In genomic region chr5:115243412-115243811, GRCh38 we compare ENCODE assay signal across 11 cellular contexts. TPM values are rescaled to one million over a fixed set of nuclear protein-coding genes. Genes with fewer than 3 reads are reported as not detected.
DNase-seq lines count a peak whose midpoint lies in the region; ATAC-seq and TF ChIP-seq lines count a peak whose summit lies in the region.
"Had no signal": no experiment of that assay in that cellular context is flagged by ENCODE, and none has a peak within 500 bp of the region (broad histone marks: within the 10 kb centered on the region; RNA-seq: fewer than 3 reads in every experiment).

No MANE protein-coding gene starts in this region.

- H3K4me3 ChIP-seq in astrocyte of the spinal cord (ENCODE audit: low read depth, low read length): no peak overlapping the region

- peak; percentile 71 to 93 for ATAC-seq in activated naive CD4-positive, alpha-beta T cell treated with anti-CD3 and anti-CD28 coated beads, Interleukin-2, amount 50 U/mL, for 72 hours
- peak; percentile 80 for ATAC-seq in HG03060 (IDR thresholded peaks at IDR 0.05; ENCODE audit: low read depth, unreplicated experiment)
- peak; percentile 88 for ATAC-seq in stimulated activated naive CD8-positive, alpha-beta T cell treated with anti-CD3 and anti-CD28 coated beads, Interleukin-15, amount 100 ng/mL, for 72 hours

- no peak for DNase-seq in activated naive CD4-positive, alpha-beta T cell treated with anti-CD3 and anti-CD28 coated beads, Interleukin-2, amount 50 U/mL, for 72 hours (ENCODE audit: low spot score in 2 of 2)
- DNase-seq in activated naive CD4-positive, alpha-beta T cell treated with Interleukin-2 at 50 U/mL for 16 hours: no peak
- peak; percentile 45 for DNase-seq in astrocyte of the spinal cord (ENCODE audit: low read depth, low spot score)
- DNase-seq in stimulated activated naive CD8-positive, alpha-beta T cell treated with anti-CD3 and anti-CD28 coated beads, Interleukin-15, amount 100 ng/mL, for 72 hours: no peak
- no peak for DNase-seq in NCI-H2107 treated with DMSO at 0.1 percent for 48 hours (lab: John Stamatoyannopoulos, UW; ENCODE audit: unreplicated experiment)
- no peak for DNase-seq in activated CD4-positive, alpha-beta T cell treated with anti-CD3 and anti-CD28 coated beads, Interleukin-2, amount 10 ng/mL, durations not matched to agents 7 days and 5 days
- no peak for DNase-seq in NCI-H2227 treated with DMSO at 0.1 percent for 48 hours (lab: John Stamatoyannopoulos, UW)
- DNase-seq: KBM-7 had no signal

- peaks cover 5 to 8% of the 10 kb centered on the region in 2 donors for H3K36me3 Mint-ChIP-seq in activated naive CD4-positive, alpha-beta T cell treated with anti-CD3 and anti-CD28 coated beads, Interleukin-2, amount 50 U/mL, for 72 hours
- H3K36me3 Mint-ChIP-seq in activated CD4-positive, alpha-beta T cell treated with anti-CD3 and anti-CD28 coated beads, Interleukin-2, amount 10 ng/mL, durations not matched to agents 7 days and 5 days (ENCODE audit: low read depth): peaks cover 7% of the 10 kb centered on the region

- CTCF ChIA-PET in activated CD4-positive, alpha-beta T cell treated with anti-CD3 and anti-CD28 coated beads, Interleukin-2, amount 10 ng/mL, durations not matched to agents 7 days and 5 days (lab: Charles Lee): no interaction called here

- in situ Hi-C loops in astrocyte of the spinal cord (cut with HindIII; ENCODE audit: low sequenced_read_pairs): no loop called here

- no peaks in the 10 kb centered on the region for H3K9me3 Mint-ChIP-seq in activated naive CD4-positive, alpha-beta T cell treated with anti-CD3 and anti-CD28 coated beads, Interleukin-2, amount 50 U/mL, for 72 hours
- H3K9me3 Mint-ChIP-seq in stimulated activated naive CD8-positive, alpha-beta T cell treated with anti-CD3 and anti-CD28 coated beads, Interleukin-15, amount 100 ng/mL, for 72 hours: no peaks in the 10 kb centered on the region
- H3K9me3 Mint-ChIP-seq in activated CD4-positive, alpha-beta T cell treated with anti-CD3 and anti-CD28 coated beads, Interleukin-2, amount 10 ng/mL, durations not matched to agents 7 days and 5 days: no peaks in the 10 kb centered on the region
- H3K9me3 Mint-ChIP-seq: dendritic cell treated with granulocyte-macrophage colony-stimulating factor and Interleukin-4, amounts not matched to agents 40 ng/mL and 50 ng/mL, for 4 days; stimulated activated naive CD8-positive, alpha-beta T cell treated with anti-CD3 and anti-CD28 coated beads, Interleukin-15, Interleukin-2, amounts not matched to agents 100 ng/mL and 50 ng/mL, for 24 hours had no signal

- H3K4me3 Mint-ChIP-seq in stimulated activated naive CD8-positive, alpha-beta T cell treated with anti-CD3 and anti-CD28 coated beads, Interleukin-15, amount 100 ng/mL, for 72 hours: no peak overlapping the region
- no peak overlapping the region for H3K4me3 Mint-ChIP-seq in activated CD4-positive, alpha-beta T cell treated with anti-CD3 and anti-CD28 coated beads, Interleukin-2, amount 10 ng/mL, durations not matched to agents 7 days and 5 days
- H3K4me3 Mint-ChIP-seq: dendritic cell treated with granulocyte-macrophage colony-stimulating factor and Interleukin-4, amounts not matched to agents 40 ng/mL and 50 ng/mL, for 4 days; stimulated activated naive CD8-positive, alpha-beta T cell treated with anti-CD3 and anti-CD28 coated beads, Interleukin-15, Interleukin-2, amounts not matched to agents 100 ng/mL and 50 ng/mL, for 24 hours had no signal

- TF ChIP-seq CTCF in astrocyte of the spinal cord (IDR thresholded peaks at IDR 0.05; ENCODE audit: low read depth, low read length): no peak

- H3K27ac Mint-ChIP-seq in activated naive CD4-positive, alpha-beta T cell treated with anti-CD3 and anti-CD28 coated beads, Interleukin-2, amount 50 U/mL, for 72 hours: no peak overlapping the region
- peak overlapping the region in 1 of 2 donors; percentile 18 for H3K27ac Mint-ChIP-seq in stimulated activated naive CD8-positive, alpha-beta T cell treated with anti-CD3 and anti-CD28 coated beads, Interleukin-15, amount 100 ng/mL, for 72 hours
- H3K27ac Mint-ChIP-seq in activated CD4-positive, alpha-beta T cell treated with anti-CD3 and anti-CD28 coated beads, Interleukin-2, amount 10 ng/mL, durations not matched to agents 7 days and 5 days: no peak overlapping the region
- H3K27ac Mint-ChIP-seq: dendritic cell treated with granulocyte-macrophage colony-stimulating factor and Interleukin-4, amounts not matched to agents 40 ng/mL and 50 ng/mL, for 4 days; stimulated activated naive CD8-positive, alpha-beta T cell treated with anti-CD3 and anti-CD28 coated beads, Interleukin-15, Interleukin-2, amounts not matched to agents 100 ng/mL and 50 ng/mL, for 24 hours had no signal

- POLR2A ChIA-PET in activated CD4-positive, alpha-beta T cell treated with anti-CD3 and anti-CD28 coated beads, Interleukin-2, amount 10 ng/mL, durations not matched to agents 7 days and 5 days (lab: Charles Lee): no interaction called here

- H3K27me3 Mint-ChIP-seq in stimulated activated naive CD8-positive, alpha-beta T cell treated with anti-CD3 and anti-CD28 coated beads, Interleukin-15, amount 100 ng/mL, for 72 hours: no peaks in the 10 kb centered on the region
- H3K27me3 Mint-ChIP-seq in activated CD4-positive, alpha-beta T cell treated with anti-CD3 and anti-CD28 coated beads, Interleukin-2, amount 10 ng/mL, durations not matched to agents 7 days and 5 days: no peaks in the 10 kb centered on the region
- H3K27me3 Mint-ChIP-seq: dendritic cell treated with granulocyte-macrophage colony-stimulating factor and Interleukin-4, amounts not matched to agents 40 ng/mL and 50 ng/mL, for 4 days; stimulated activated naive CD8-positive, alpha-beta T cell treated with anti-CD3 and anti-CD28 coated beads, Interleukin-15, Interleukin-2, amounts not matched to agents 100 ng/mL and 50 ng/mL, for 24 hours had no signal

- peaks cover 11% of the 10 kb centered on the region for H3K4me1 Mint-ChIP-seq in stimulated activated naive CD8-positive, alpha-beta T cell treated with anti-CD3 and anti-CD28 coated beads, Interleukin-15, amount 100 ng/mL, for 72 hours
- H3K4me1 Mint-ChIP-seq in activated CD4-positive, alpha-beta T cell treated with anti-CD3 and anti-CD28 coated beads, Interleukin-2, amount 10 ng/mL, durations not matched to agents 7 days and 5 days: peaks cover 8% of the 10 kb centered on the region

RNA-seq across cellular contexts. Expression of gene PGGT1B, which starts 19.3 kb away (rescaled TPM):
- 10 to 100 TPM; 39.3 to 41.5 TPM for total RNA-seq in activated naive CD4-positive, alpha-beta T cell treated with anti-CD3 and anti-CD28 coated beads, Interleukin-2, amount 50 U/mL, for 72 hours
- 10 to 100 TPM; 43.6 to 44.5 TPM for total RNA-seq in activated CD4-positive, alpha-beta T cell treated with anti-CD3 and anti-CD28 coated beads, Interleukin-2, amount 10 ng/mL, durations not matched to agents 7 days and 5 days

RNA-seq across cellular contexts. Expression of gene CCDC112, which starts 53.0 kb away (rescaled TPM):
- 1 to 10 TPM; 1.8 to 2.0 TPM for total RNA-seq in activated naive CD4-positive, alpha-beta T cell treated with anti-CD3 and anti-CD28 coated beads, Interleukin-2, amount 50 U/mL, for 72 hours
- total RNA-seq in activated CD4-positive, alpha-beta T cell treated with anti-CD3 and anti-CD28 coated beads, Interleukin-2, amount 10 ng/mL, durations not matched to agents 7 days and 5 days: 1 to 10 TPM; 2.1 to 2.6 TPM
